Comparison of ENCODE assay signal across 25 cellular contexts in the genomic region with DNA sequence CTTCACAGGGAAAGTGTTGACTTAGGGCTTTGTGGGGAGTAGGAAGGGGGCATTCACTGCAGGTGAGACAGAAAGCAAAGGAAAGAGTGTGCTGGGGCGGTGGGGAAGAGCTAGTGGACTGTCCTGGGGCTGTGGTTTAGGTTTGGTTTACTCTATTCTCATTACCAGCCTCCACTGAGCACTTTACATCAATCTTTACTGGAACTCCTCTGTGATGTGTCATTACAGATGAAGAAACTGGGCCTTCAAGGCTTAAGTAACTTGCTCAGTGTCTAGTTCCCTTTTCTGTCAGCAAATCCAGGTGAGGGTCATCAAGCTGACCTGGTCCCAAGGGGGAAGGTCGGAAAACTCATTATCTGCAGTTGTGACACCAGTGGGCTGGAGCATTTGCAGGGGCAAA.
"Had no signal": no experiment of that assay in that cellular context is flagged by ENCODE, and none has a peak within 500 bp of the region (broad histone marks: within the 10 kb centered on the region; RNA-seq: fewer than 3 reads in every experiment).

No MANE protein-coding gene starts in this region.

- H3K9me3 Mint-ChIP-seq: activated CD4-positive, alpha-beta memory T cell treated with anti-CD3 and anti-CD28 coated beads, Interleukin-2, amount 10 ng/mL, durations not matched to agents 7 days and 5 days; activated naive CD8-positive, alpha-beta T cell treated with anti-CD3 and anti-CD28 coated beads, Interleukin-2, amount 10 ng/mL, durations not matched to agents 7 days and 5 days; effector memory CD8-positive, alpha-beta T cell had no signal

- H3K9me3 ChIP-seq: body of pancreas, left ventricle myocardium inferior, tibial artery, uterus had no signal

- H3K4me3 Mint-ChIP-seq: activated CD4-positive, alpha-beta memory T cell treated with anti-CD3 and anti-CD28 coated beads, Interleukin-2, amount 10 ng/mL, durations not matched to agents 7 days and 5 days; activated CD8-positive, alpha-beta memory T cell treated with anti-CD3 and anti-CD28 coated beads, Interleukin-2, amount 10 ng/mL, durations not matched to agents 7 days and 5 days; activated naive CD8-positive, alpha-beta T cell treated with anti-CD3 and anti-CD28 coated beads, Interleukin-2, amount 10 ng/mL, durations not matched to agents 7 days and 5 days; effector memory CD8-positive, alpha-beta T cell; immature natural killer cell; nephron progenitor cell had no signal

- H3K36me3 Mint-ChIP-seq: activated CD8-positive, alpha-beta memory T cell treated with anti-CD3 and anti-CD28 coated beads, Interleukin-2, amount 10 ng/mL, durations not matched to agents 7 days and 5 days; activated naive CD8-positive, alpha-beta T cell treated with anti-CD3 and anti-CD28 coated beads, Interleukin-2, amount 10 ng/mL, durations not matched to agents 7 days and 5 days; immature natural killer cell had no signal

- H3K4me1 Mint-ChIP-seq: activated CD4-positive, alpha-beta memory T cell treated with anti-CD3 and anti-CD28 coated beads, Interleukin-2, amount 10 ng/mL, durations not matched to agents 7 days and 5 days; activated CD8-positive, alpha-beta memory T cell treated with anti-CD3 and anti-CD28 coated beads, Interleukin-2, amount 10 ng/mL, durations not matched to agents 7 days and 5 days; activated naive CD8-positive, alpha-beta T cell treated with anti-CD3 and anti-CD28 coated beads, Interleukin-2, amount 10 ng/mL, durations not matched to agents 7 days and 5 days; immature natural killer cell had no signal

- ATAC-seq: activated CD8-positive, alpha-beta memory T cell treated with anti-CD3 and anti-CD28 coated beads, Interleukin-2, amount 10 ng/mL, durations not matched to agents 7 days and 5 days; body of pancreas; effector memory CD8-positive, alpha-beta T cell; stimulated activated naive CD8-positive, alpha-beta T cell treated with anti-CD3 and anti-CD28 coated beads, Interleukin-15, Interleukin-2, amounts not matched to agents 100 U/mL and 50 U/mL, for 24 hours had no signal

- DNase-seq: activated CD4-positive, alpha-beta memory T cell treated with anti-CD3 and anti-CD28 coated beads, Interleukin-2, amount 10 ng/mL, durations not matched to agents 7 days and 5 days; activated CD4-positive, alpha-beta T cell treated with anti-CD3 and anti-CD28 coated beads for 48 hours; activated CD4-positive, CD25-positive, alpha-beta regulatory T cell; activated CD8-positive, alpha-beta memory T cell treated with anti-CD3 and anti-CD28 coated beads, Interleukin-2, amount 10 ng/mL, durations not matched to agents 7 days and 5 days; activated naive CD4-positive, alpha-beta T cell treated with Interleukin-2 at 50 U/mL for 16 hours; activated naive CD8-positive, alpha-beta T cell treated with anti-CD3 and anti-CD28 coated beads, Interleukin-2, amount 10 ng/mL, durations not matched to agents 7 days and 5 days; body of pancreas; dermis blood vessel endothelial cell; effector memory CD8-positive, alpha-beta T cell; immature natural killer cell; kidney glomerular epithelial cell; left ventricle myocardium inferior; mammary epithelial cell; nephron progenitor cell; occipital lobe; posterior cingulate gyrus; retina; stimulated activated CD4-positive, alpha-beta T cell treated with anti-CD3 and anti-CD28 coated beads, Interleukin-1b, Interleukin-23, amount 100 ng/mL, for 48 hours; stimulated activated naive CD8-positive, alpha-beta T cell treated with anti-CD3 and anti-CD28 coated beads, Interleukin-15, Interleukin-2, amounts not matched to agents 100 U/mL and 50 U/mL, for 24 hours; substantia nigra; T-helper 9 cell; tibial artery; uterus had no signal

- H3K36me3 ChIP-seq: left ventricle myocardium inferior, tibial artery, uterus had no signal

- H3K27me3 ChIP-seq: body of pancreas, tibial artery, uterus had no signal

- H3K27ac Mint-ChIP-seq: activated CD4-positive, alpha-beta memory T cell treated with anti-CD3 and anti-CD28 coated beads, Interleukin-2, amount 10 ng/mL, durations not matched to agents 7 days and 5 days; activated CD8-positive, alpha-beta memory T cell treated with anti-CD3 and anti-CD28 coated beads, Interleukin-2, amount 10 ng/mL, durations not matched to agents 7 days and 5 days; activated naive CD8-positive, alpha-beta T cell treated with anti-CD3 and anti-CD28 coated beads, Interleukin-2, amount 10 ng/mL, durations not matched to agents 7 days and 5 days; effector memory CD8-positive, alpha-beta T cell; immature natural killer cell; nephron progenitor cell had no signal

- H3K27ac ChIP-seq: body of pancreas, epithelial cell of prostate, left ventricle myocardium inferior, tibial artery, uterus had no signal

- FAIRE-seq: frontal cortex had no signal

- H3K4me3 ChIP-seq: body of pancreas, left ventricle myocardium inferior, tibial artery, uterus had no signal

- H3K4me1 ChIP-seq: body of pancreas, left ventricle myocardium inferior, tibial artery, uterus had no signal
